8 cellular contexts compared by ENCODE assay signal in the genomic region with DNA sequence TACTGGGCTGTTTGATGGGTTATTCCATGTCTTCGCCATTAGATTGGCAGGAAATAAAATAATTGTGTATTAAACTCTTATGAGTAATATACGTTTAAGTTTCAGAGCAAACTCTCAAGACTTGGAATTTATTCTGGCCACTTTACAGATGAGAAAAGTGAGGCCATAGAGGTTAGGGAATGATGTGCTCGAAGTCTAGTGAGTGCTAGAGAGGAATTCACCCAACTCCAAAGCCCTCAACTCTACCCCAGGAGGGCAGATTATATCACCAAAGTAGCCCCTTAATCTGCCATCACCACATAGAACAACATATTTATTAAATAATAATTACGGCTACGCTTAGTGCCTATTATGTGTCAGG. TPM values are rescaled to one million over a fixed set of nuclear protein-coding genes. Genes with fewer than 3 reads are reported as not detected.
DNase-seq lines count a peak whose midpoint lies in the region; ATAC-seq, FAIRE-seq and TF ChIP-seq lines count a peak whose summit lies in the region.

No MANE protein-coding gene starts in this region.

- no peaks in the 10 kb centered on the region for H3K9me3 Mint-ChIP-seq in T-cell

- CTCF ChIA-PET in T-cell (lab: Charles Lee), result interaction anchor here in 1 of 2 donors (1.0 kb wide), 1 partner anchor 153 kb away, joined by 4 read pairs; the partner anchor contains the start of gene DDOST

- H3K27ac Mint-ChIP-seq in T-cell, result peak overlapping the region; percentile 63 to 92

- no peak for TF ChIP-seq CTCF in fibroblast of the aortic adventitia (IDR thresholded peaks at IDR 0.05; ENCODE audit: insufficient read depth, low read length)

- peak overlapping the region; percentile 81 to 89 (median 85) for H3K4me3 Mint-ChIP-seq in T-cell

- POLR2A ChIA-PET in T-cell (lab: Charles Lee), result no interaction called here

- peak; percentile 10 for ATAC-seq in GM18498 (IDR thresholded peaks at IDR 0.05; ENCODE audit: unreplicated experiment)
- no peak for ATAC-seq in T-cell (replicated peaks in 1 of 4)
- no peak for ATAC-seq in left colon

- H3K27ac ChIP-seq in rectal smooth muscle tissue (ENCODE audit: low read depth, low read length), result peak overlapping the region; percentile 86

- no peak for DNase-seq in T-cell
- no peak for DNase-seq in fibroblast of the aortic adventitia (ENCODE audit: low read depth)
- DNase-seq in NCI-H1105 treated with DMSO at 0.1 percent for 48 hours (lab: John Stamatoyannopoulos, UW), result no peak
- no peak for DNase-seq in left colon
- no peak for DNase-seq in frontal cortex (ENCODE audit: low spot score in 2 of 2)
- no peak for DNase-seq in amygdala (lab: John Stamatoyannopoulos, UW)

- no peaks in the 10 kb centered on the region for H3K27me3 ChIP-seq in rectal smooth muscle tissue (ENCODE audit: control insufficient read depth, insufficient read depth, low read length)

- peaks cover 7 to 14% of the 10 kb centered on the region in 2 donors for H3K27me3 Mint-ChIP-seq in T-cell

- no peak for FAIRE-seq in frontal cortex (lab: Jason Lieb, UNC)

- peaks cover 5% of the 10 kb centered on the region for H3K4me1 ChIP-seq in rectal smooth muscle tissue (ENCODE audit: control insufficient read depth, insufficient read depth, low read length)

- H3K36me3 ChIP-seq in rectal smooth muscle tissue (ENCODE audit: control insufficient read depth, insufficient read depth, low read length), result peaks cover 5% of the 10 kb centered on the region

- intact Hi-C loops in left colon (cut with DNase I, micrococcal nuclease), result no loop called here

- H3K4me1 Mint-ChIP-seq in T-cell, result peaks cover 27 to 40% (median 28%) of the 10 kb centered on the region in 3 donors

- peaks cover 6% of the 10 kb centered on the region for H3K36me3 Mint-ChIP-seq in T-cell

- H3K4me3 ChIP-seq in fibroblast of the aortic adventitia (ENCODE audit: low read depth, low read length) (peak overlapping the region; percentile 94), rectal smooth muscle tissue (ENCODE audit: low read length) (peak overlapping the region; percentile 99)

- H3K9ac ChIP-seq in rectal smooth muscle tissue (ENCODE audit: low read length), result peak overlapping the region; percentile 64

RNA-seq across cellular contexts. Expression of gene MUL1, which starts 0.4 kb away (rescaled TPM):
- total RNA-seq in T-cell (10 to 100 TPM; 18.0 to 21.4 (median 20.8) TPM), fibroblast of the aortic adventitia (ENCODE audit: low replicate concordance) (23.7 and 24.4 TPM in 2 replicates), left colon (10 to 100 TPM; 37.9 to 43.3 TPM), frontal cortex (17.5 TPM)

RNA-seq across cellular contexts. Expression of gene CAMK2N1, which starts 22.4 kb away (rescaled TPM):
- total RNA-seq in T-cell, result 1 to 10 TPM; 2.5 to 7.9 (median 7.1) TPM
- total RNA-seq in fibroblast of the aortic adventitia (ENCODE audit: low replicate concordance), result 5.2 and 28.5 TPM in 2 replicates
- 100 to 1,000 TPM; 194 to 242 TPM for total RNA-seq in left colon
- total RNA-seq in frontal cortex, result 109 TPM

RNA-seq across cellular contexts. Expression of gene FAM43B, which starts 44.0 kb away (rescaled TPM):
- total RNA-seq in T-cell (not detected), fibroblast of the aortic adventitia (ENCODE audit: low replicate concordance) (0.90 TPM in 1 of 2 replicates, not detected in the other), left colon (under 1 TPM; 0.09 to 0.39 TPM), frontal cortex (0.82 TPM)
